ENCODE assay signal across 1 cellular context in genomic region chr1:207752456-207753132, GRCh38.
A peak's percentile ranks its signal among the peaks of the same experiment; 100 is the strongest.
TF ChIP-seq lines count a peak whose summit lies in the region.

No MANE protein-coding gene starts in this region.

TF ChIP-seq in HepG2, 621 proteins besides CTCF, POLR2A, EP300 and RAD21 (continued from another document and continues in another):
- TF ChIP-seq MLXIP (CRISPR knock-in tag; IDR thresholded peaks at IDR 0.05; ENCODE audit: borderline replicate concordance) (no peak), ELF1 (CRISPR knock-in tag; IDR thresholded peaks at IDR 0.05) (no peak), FOXJ3 (CRISPR knock-in tag; IDR thresholded peaks at IDR 0.05; ENCODE audit: borderline replicate concordance) (no peak; the same call in 1 of the 2 replicates), ZNF18 (CRISPR knock-in tag; IDR thresholded peaks at IDR 0.05; ENCODE audit: insufficient replicate concordance) (no peak), NFIC (IDR thresholded peaks at IDR 0.05; ENCODE audit: low read length) (no peak), TBL1XR1 (IDR thresholded peaks at IDR 0.05; ENCODE audit: borderline replicate concordance, low read length, partially characterized antibody) (no peak), ERF (CRISPR knock-in tag; IDR thresholded peaks at IDR 0.05) (0 out of 2 replicates have a peak, but pooled peaks have one; percentile 30), ZNF512B (CRISPR knock-in tag; IDR thresholded peaks at IDR 0.05; ENCODE audit: borderline replicate concordance) (no peak), WIZ (CRISPR knock-in tag; IDR thresholded peaks at IDR 0.05) (no peak), ZNF646 (CRISPR knock-in tag; IDR thresholded peaks at IDR 0.05) (no peak), SOX13 (IDR thresholded peaks at IDR 0.05) (no peak), SOX13 (CRISPR knock-in tag; conservative IDR thresholded peaks at IDR 0.05 in 1 of 2, IDR thresholded peaks at IDR 0.05 in 1 of 2) (0 out of 4 replicates have a peak, but pooled peaks of 1 of the 2 experiments have one; percentile 20), IKZF1 (IDR thresholded peaks at IDR 0.05) (no peak), TFDP1 (CRISPR knock-in tag; IDR thresholded peaks at IDR 0.05; ENCODE audit: borderline replicate concordance) (peak; percentile 66; the same call in 1 of the 2 replicates), SAP130 (CRISPR knock-in tag; IDR thresholded peaks at IDR 0.05; ENCODE audit: low read depth) (peak; percentile 97), ZNF75D (CRISPR knock-in tag; IDR thresholded peaks at IDR 0.05; ENCODE audit: borderline replicate concordance) (no peak), NR3C1 (CRISPR knock-in tag; IDR thresholded peaks at IDR 0.05) (no peak), MAX (IDR thresholded peaks at IDR 0.05) (peak; percentile 96), ZNF577 (CRISPR knock-in tag; IDR thresholded peaks at IDR 0.05; ENCODE audit: borderline replicate concordance, low read depth) (no peak), TEF (CRISPR knock-in tag; IDR thresholded peaks at IDR 0.05) (no peak), CENPX (CRISPR knock-in tag; IDR thresholded peaks at IDR 0.05) (no peak), ZMYM3 (CRISPR knock-in tag; IDR thresholded peaks at IDR 0.05) (no peak; the same call in 1 of the 2 replicates), ARID4A (CRISPR knock-in tag; IDR thresholded peaks at IDR 0.05; ENCODE audit: borderline replicate concordance) (peak; percentile 84; the same call in 1 of the 2 replicates), PRDM15 (CRISPR knock-in tag; IDR thresholded peaks at IDR 0.05) (no peak), ZNF34 (CRISPR knock-in tag; IDR thresholded peaks at IDR 0.05; ENCODE audit: borderline replicate concordance) (0 out of 2 replicates have a peak, but pooled peaks have one; percentile 79), PAX8 (CRISPR knock-in tag; IDR thresholded peaks at IDR 0.05; ENCODE audit: borderline replicate concordance) (no peak)
